In the genomic region with DNA sequence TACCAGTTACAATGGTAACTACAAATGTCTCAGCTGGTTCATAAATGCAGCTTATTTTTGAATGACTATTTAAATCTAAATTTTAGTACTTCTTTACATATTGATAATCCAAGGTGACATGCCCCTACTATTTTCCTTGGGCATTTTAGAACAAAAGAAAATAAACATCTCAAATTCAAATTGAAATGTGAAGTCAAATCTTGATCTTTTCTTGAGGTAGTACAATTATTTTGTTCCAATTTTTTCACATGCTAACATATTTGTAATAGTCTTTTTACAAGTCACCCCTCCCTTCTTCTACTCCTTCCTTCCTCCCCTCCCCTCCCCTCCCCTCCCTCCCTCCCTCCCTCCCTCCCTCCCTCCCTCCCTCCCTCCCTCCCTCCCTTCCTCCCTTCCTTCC, we compare ENCODE assay signal across 32 cellular contexts.
"Had no signal": no experiment of that assay in that cellular context is flagged by ENCODE, and none has a peak within 500 bp of the region (broad histone marks: within the 10 kb centered on the region; RNA-seq: fewer than 3 reads in every experiment).

No MANE protein-coding gene starts in this region.

- FAIRE-seq: astrocyte, bronchial epithelial cell had no signal

- H3K4me1 ChIP-seq: adrenal gland, ascending aorta, body of pancreas, breast epithelium had no signal

- H3K27me3 ChIP-seq: adrenal gland, ascending aorta, body of pancreas, brain microvascular endothelial cell, breast epithelium, cardiac muscle cell had no signal

- H3K9me3 ChIP-seq: adrenal gland, ascending aorta, body of pancreas, breast epithelium had no signal

- H3K27ac ChIP-seq: adrenal gland, ascending aorta, body of pancreas, brain microvascular endothelial cell, breast epithelium, cardiac muscle cell had no signal

- DNase-seq: activated effector memory CD4-positive, alpha-beta T cell treated with anti-CD3 and anti-CD28 coated beads, Interleukin-2, amount 50 U/mL, for 16 hours; activated effector memory CD4-positive, alpha-beta T cell treated with Interleukin-2 at 50 U/mL for 16 hours; activated gamma-delta T cell; activated gamma-delta T cell treated with Interleukin-2 at 50 U/mL for 16 hours; activated naive CD4-positive, alpha-beta T cell; activated naive CD4-positive, alpha-beta T cell treated with anti-CD3 and anti-CD28 coated beads for 36 hours; activated naive CD4-positive, alpha-beta T cell treated with anti-CD3 and anti-CD28 coated beads, Interleukin-2, amount 10 ng/mL, durations not matched to agents 7 days and 5 days; activated naive CD4-positive, alpha-beta T cell treated with anti-CD3 and anti-CD28 coated beads, Interleukin-2, amount 50 U/mL, for 16 hours; activated naive CD4-positive, alpha-beta T cell treated with Interleukin-2 at 50 U/mL for 16 hours; activated naive CD8-positive, alpha-beta T cell treated with anti-CD3 and anti-CD28 coated beads for 36 hours; activated naive CD8-positive, alpha-beta T cell treated with anti-CD3 and anti-CD28 coated beads, Interleukin-2, amount 10 ng/mL, durations not matched to agents 7 days and 5 days; activated naive CD8-positive, alpha-beta T cell treated with anti-CD3 and anti-CD28 coated beads, Interleukin-2, amount 50 U/mL, for 24 hours; activated T-cell treated with anti-CD3 and anti-CD28 coated beads, Interleukin-2, amount 50 U/mL, for 4 hours; activated T-cell treated with anti-CD3 and anti-CD28 coated beads, Interleukin-2, amount 50 U/mL, for 48 hours; activated T-cell treated with anti-CD3 and anti-CD28 coated beads, Interleukin-2, amount 50 U/mL, for 72 hours; adrenal gland; amniotic stem cell; amygdala; anterior cingulate cortex; aorta; body of pancreas; brain microvascular endothelial cell; caudate nucleus; central memory CD4-positive, alpha-beta T cell; cerebellar nuclear complex had no signal

- H3K4me3 ChIP-seq: adrenal gland, ascending aorta, body of pancreas, breast epithelium, cardiac muscle cell had no signal

- H3K36me3 ChIP-seq: adrenal gland, ascending aorta, brain microvascular endothelial cell, breast epithelium, cardiac muscle cell had no signal

- ATAC-seq: activated naive CD4-positive, alpha-beta T cell treated with anti-CD3 and anti-CD28 coated beads, Interleukin-2, amount 50 U/mL, for 72 hours; activated naive CD8-positive, alpha-beta T cell treated with anti-CD3 and anti-CD28 coated beads, Interleukin-2, amount 50 U/mL, for 24 hours; activated T-cell treated with anti-CD3 and anti-CD28 coated beads, Interleukin-2, amount 50 U/mL, for 4 hours; activated T-cell treated with anti-CD3 and anti-CD28 coated beads, Interleukin-2, amount 50 U/mL, for 72 hours; activated T-helper 17 cell treated with anti-CD3 and anti-CD28 coated beads, Interleukin-2, amount 50 U/mL, for 72 hours; body of pancreas had no signal
